In the genomic region with DNA sequence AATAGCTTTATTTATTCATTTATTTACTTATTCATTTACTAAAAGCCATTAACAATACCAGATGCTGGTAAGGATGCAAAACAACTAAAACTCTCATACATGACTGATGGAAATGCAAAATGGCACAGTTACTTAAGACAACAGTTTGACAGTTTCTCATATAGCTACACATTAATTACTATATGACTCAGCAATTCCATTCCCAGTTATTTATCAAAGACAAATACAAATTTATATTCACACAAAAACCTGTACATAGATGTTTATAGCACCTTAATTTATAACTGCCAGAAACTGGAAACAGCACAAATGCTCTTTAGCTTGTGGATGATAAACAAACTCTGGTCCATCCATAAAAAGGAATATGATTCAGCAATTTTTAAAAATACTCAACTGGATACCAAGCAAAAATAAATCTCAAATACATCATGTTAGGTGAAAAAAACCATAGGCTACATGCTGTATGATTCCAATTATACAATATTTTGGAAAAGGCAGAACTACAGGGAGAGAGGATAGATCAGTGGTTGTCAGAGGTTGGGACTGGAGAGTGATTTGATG, we compare ENCODE assay signal across 20 cellular contexts. TPM values are rescaled to one million over a fixed set of nuclear protein-coding genes. Genes with fewer than 3 reads are reported as not detected.
DNase-seq lines count a peak whose midpoint lies in the region; ATAC-seq, FAIRE-seq and TF ChIP-seq lines count a peak whose summit lies in the region.
"Had no signal": no experiment of that assay in that cellular context is flagged by ENCODE, and none has a peak within 500 bp of the region (broad histone marks: within the 10 kb centered on the region; RNA-seq: fewer than 3 reads in every experiment).

No MANE protein-coding gene starts in this region.

- intact Hi-C loops in IMR-90 (cut with micrococcal nuclease) = no loop called here
- intact Hi-C loops in K562 (cut with micrococcal nuclease) = no loop called here

- CTCF ChIA-PET in A549 (lab: Yijun Ruan, JAX) (no interaction called here), IMR-90 (lab: Yijun Ruan, JAX) (no interaction called here), K562 (lab: Yijun Ruan, JAX; ENCODE audit: low intra/inter-chr PET ratio) (no interaction called here)

- no peak overlapping the region for H3K23ac ChIP-seq in IMR-90 (ENCODE audit: low read depth, low read length)

- no peaks in the 10 kb centered on the region; the same call in 2 of the 3 replicates for H3K9me3 ChIP-seq in A549
- H3K9me3 ChIP-seq in IMR-90 (ENCODE audit: control insufficient read depth, insufficient read depth, low read length) = no peaks in the 10 kb centered on the region
- no peaks in the 10 kb centered on the region for H3K9me3 ChIP-seq in K562 (replicated peaks; ENCODE audit: control insufficient read depth, insufficient read depth, low read depth, low read length)
- H3K9me3 ChIP-seq: Caco-2 had no signal

- TF ChIP-seq CTCF in A549 (IDR thresholded peaks at IDR 0.05) (no peak), IMR-90 (conservative IDR thresholded peaks at IDR 0.05; ENCODE audit: low read depth, low read length) (no peak), K562 (IDR thresholded peaks at IDR 0.05 in 2 of 3, conservative IDR thresholded peaks at IDR 0.05 in 1 of 3; ENCODE audit: insufficient read depth in 2 of 3, low read depth in 1 of 3, low read length in 3 of 3) (no peak)

- no peak overlapping the region for H3K4ac ChIP-seq in IMR-90 (ENCODE audit: low read depth, low read length)

- no peak overlapping the region for H4K5ac ChIP-seq in IMR-90 (ENCODE audit: low read depth, low read length)

- H3K9me1 ChIP-seq in IMR-90 (ENCODE audit: insufficient read depth, low read length) (no peaks in the 10 kb centered on the region), K562 (ENCODE audit: control insufficient read depth, insufficient read depth, low read length) (no peaks in the 10 kb centered on the region)

- no peaks in the 10 kb centered on the region for H3K79me2 ChIP-seq in K562 (ENCODE audit: control insufficient read depth, insufficient read depth, low read length)

- no peaks in the 10 kb centered on the region for H3K36me3 ChIP-seq in IMR-90 (ENCODE audit: control insufficient read depth, insufficient read depth, low read length)
- H3K36me3 ChIP-seq in K562 (ENCODE audit: control insufficient read depth, insufficient read depth, low read length) = no peaks in the 10 kb centered on the region
- H3K36me3 ChIP-seq: BLaER1 had no signal

- no peak overlapping the region for H3K9ac ChIP-seq in IMR-90 (ENCODE audit: low read depth, low read length)
- no peak overlapping the region for H3K9ac ChIP-seq in K562 (ENCODE audit: insufficient read depth in 1 of 2, low read depth in 2 of 2, low read length in 2 of 2)
- H3K9ac ChIP-seq: BLaER1, GM23248 had no signal

- no peak overlapping the region for H3K56ac ChIP-seq in IMR-90 (ENCODE audit: extremely low read depth, insufficient read depth, low read length)

- H3K4me1 ChIP-seq in A549 (no peaks in the 10 kb centered on the region), IMR-90 (ENCODE audit: control insufficient read depth, insufficient read depth, low read length) (no peaks in the 10 kb centered on the region), K562 (replicated peaks in 1 of 2; ENCODE audit: control insufficient read depth in 2 of 2, insufficient read depth in 2 of 2, low read length in 2 of 2) (no peaks in the 10 kb centered on the region; a peak in 1 of 5 replicates)
- H3K4me1 ChIP-seq: BLaER1, Caco-2 had no signal

- no peak overlapping the region for H3K27ac ChIP-seq in A549
- no peak overlapping the region for H3K27ac ChIP-seq in IMR-90 (ENCODE audit: insufficient read depth, low read length)
- H3K27ac ChIP-seq in K562 (ENCODE audit: extremely low read depth, low read depth, low read length) = no peak overlapping the region
- H3K27ac ChIP-seq: BLaER1, C4-2B, GM23248 had no signal

- dilution Hi-C loops in IMR-90 (cut with HindIII; ENCODE audit: low sequenced_read_pairs, unreplicated experiment) = no loop called here

- no peak overlapping the region for H2BK20ac ChIP-seq in IMR-90 (ENCODE audit: low read depth, low read length)

- H4K8ac ChIP-seq in IMR-90 (ENCODE audit: low read depth in 2 of 2, low read length in 2 of 2) = no peak overlapping the region

- H3K27me3 ChIP-seq in IMR-90 (ENCODE audit: control insufficient read depth, insufficient read depth, low read length) = no peaks in the 10 kb centered on the region
- H3K27me3 ChIP-seq in K562 (ENCODE audit: control insufficient read depth in 2 of 2, insufficient read depth in 2 of 2, low read length in 2 of 2) = no peaks in the 10 kb centered on the region
- H3K27me3 ChIP-seq: BLaER1 had no signal

- DNase-seq in NCI-H1105 treated with DMSO at 0.1 percent for 48 hours (lab: John Stamatoyannopoulos, UW) (peak; percentile 8), NCI-H1105 (lab: John Stamatoyannopoulos, UW) (no peak), A549 (ENCODE audit: low read depth in 1 of 2, low spot score in 1 of 2) (no peak), IMR-90 (no peak), K562 (ENCODE audit: extremely low read depth in 1 of 4, low spot score in 3 of 4) (no peak), glomerular visceral epithelial cell (ENCODE audit: extremely low spot score) (no peak)
- DNase-seq in activated CD4-positive, CD25-positive, alpha-beta regulatory T cell treated with anti-CD3 and anti-CD28 coated beads, Interleukin-2, amount 50 U/mL, for 72 hours = no peak
- DNase-seq: 8988T; Caco-2; CD4-positive, CD25-positive, alpha-beta regulatory T cell; CD8-positive, alpha-beta T cell; DMS153; DND-41; GM23248; H9 had no signal

- H2BK15ac ChIP-seq in IMR-90 (ENCODE audit: low read depth, low read length) = no peak overlapping the region

- no peak overlapping the region for H2AK5ac ChIP-seq in IMR-90 (ENCODE audit: low read depth, low read length)

- H3K4me3 ChIP-seq in A549 (no peak overlapping the region), IMR-90 (ENCODE audit: insufficient read depth, low read depth, low read length) (no peak overlapping the region), K562 (no peak overlapping the region)
- H3K4me3 ChIP-seq: BLaER1, GM23248 had no signal

- TF ChIP-seq POLR2A in A549 (IDR thresholded peaks at IDR 0.05; ENCODE audit: low read length) = no peak
- TF ChIP-seq POLR2A in IMR-90 (IDR thresholded peaks at IDR 0.05; ENCODE audit: low read depth, low read length) = no peak
- TF ChIP-seq POLR2A in K562 (conservative IDR thresholded peaks at IDR 0.05) = no peak

- no peak overlapping the region for H2AK9ac ChIP-seq in IMR-90 (replicated peaks; ENCODE audit: low read depth, low read length, poor library complexity)

- no peak for TF ChIP-seq EP300 in A549 (IDR thresholded peaks at IDR 0.05)
- no peak for TF ChIP-seq EP300 in K562 (IDR thresholded peaks at IDR 0.05; ENCODE audit: low read length)

- H4K20me1 ChIP-seq in IMR-90 (ENCODE audit: insufficient read depth, low read length) = no peaks in the 10 kb centered on the region
- H4K20me1 ChIP-seq in K562 (replicated peaks; ENCODE audit: control insufficient read depth, insufficient read depth, low read length) = no peaks in the 10 kb centered on the region
- H4K20me1 ChIP-seq: BLaER1 had no signal

- H2BK120ac ChIP-seq in IMR-90 (ENCODE audit: low read depth, low read length) = no peak overlapping the region

- no peaks in the 10 kb centered on the region for H3K79me1 ChIP-seq in IMR-90 (ENCODE audit: low read depth in 1 of 2, low read length in 2 of 2)

- H2AFZ ChIP-seq in IMR-90 (replicated peaks; ENCODE audit: low read length, poor library complexity) (no peak overlapping the region), K562 (ENCODE audit: low read depth, low read length) (no peak overlapping the region)
- H2AFZ ChIP-seq: GM23248 had no signal

- ATAC-seq in A549 (no peak), IMR-90 (ENCODE audit: low read depth) (no peak), K562 (no peak)
- ATAC-seq: CD8-positive, alpha-beta T cell; HCT116 had no signal

- POLR2A ChIA-PET in A549 (lab: Yijun Ruan, JAX) = no interaction called here
- POLR2A ChIA-PET in IMR-90 (lab: Charles Lee; ENCODE audit: unreplicated experiment) = interaction anchor here (0.7 kb wide), 1 partner anchor 15 kb away, joined by 3 read pairs; no protein-coding TSS in a partner anchor
- POLR2A ChIA-PET in K562 (lab: Yijun Ruan, JAX) = interaction anchor here (0.7 kb wide), 1 partner anchor 9 kb away, joined by 4 read pairs; no protein-coding TSS in a partner anchor

- no peak overlapping the region for H4K91ac ChIP-seq in IMR-90 (ENCODE audit: insufficient read depth, low read depth, low read length)

- BruUV-seq in IMR-90 (replicated peaks; lab: Mats Ljungman, UMichigan) = no TSS peak
- no TSS peak for BruUV-seq in K562 (replicated peaks; lab: Mats Ljungman, UMichigan)

- H3K4me2 ChIP-seq in A549 = no peak overlapping the region
- no peak overlapping the region for H3K4me2 ChIP-seq in IMR-90 (ENCODE audit: low read depth, low read length)
- no peak overlapping the region for H3K4me2 ChIP-seq in K562 (ENCODE audit: insufficient read depth, low read length)
- H3K4me2 ChIP-seq: BLaER1 had no signal

- H3K18ac ChIP-seq in IMR-90 (ENCODE audit: low read depth, low read length) = no peak overlapping the region

- in situ Hi-C loops in IMR-90 (cut with MboI; ENCODE audit: low sequenced_read_pairs) = no loop called here
- in situ Hi-C loops in K562 (cut with MboI) = no loop called here

- H3K14ac ChIP-seq in IMR-90 (replicated peaks; ENCODE audit: low read depth, low read length) = no peak overlapping the region

- no peak overlapping the region for H2BK5ac ChIP-seq in IMR-90 (ENCODE audit: low read depth, low read length, poor library complexity, severe bottlenecking)

- TF ChIP-seq RAD21 in A549 (conservative IDR thresholded peaks at IDR 0.05 in 1 of 2, IDR thresholded peaks at IDR 0.05 in 1 of 2) = no peak
- TF ChIP-seq RAD21 in IMR-90 (IDR thresholded peaks at IDR 0.05; ENCODE audit: low read length) = no peak
- TF ChIP-seq RAD21 in K562 (CRISPR knock-in tag; conservative IDR thresholded peaks at IDR 0.05 in 1 of 2, IDR thresholded peaks at IDR 0.05 in 1 of 2) = no peak

- no peak for FAIRE-seq in A549 (lab: Jason Lieb, UNC)
- FAIRE-seq in K562 (lab: Jason Lieb, UNC) = no peak
- FAIRE-seq: G401.6, GM19239 had no signal

RNA-seq across cellular contexts. Expression of gene ST8SIA1, which starts 37.9 kb away (rescaled TPM):
- polyA plus RNA-seq in A549 (2011; rRNA removed) (1.1 and 1.6 TPM in 2 replicates), A549 (2017; fragmentation: RNase III; extraction: RNeasy Plus Mini Kit Qiagen cat#74134 plus additional on column Dnase treatment) (0.16 to 0.41 TPM (median 0.21 TPM) in 3 replicates), IMR-90 (2012; rRNA removed) (not detected in 2 replicates), K562 (2011; rRNA removed) (4.4 and 15.0 TPM in 2 replicates), K562 (2014; fragmentation: Illumina TruSeq; extraction: Trizol) (3.3 and 3.9 TPM in 2 replicates), K562 (2014; fragmentation: Nextera tagmentation; extraction: Ambion mirVana) (10 to 100 TPM; 22.9 to 26.3 TPM), K562 (2014; rRNA removed) (1.1 and 5.8 TPM in 2 replicates)
- polyA plus RNA-seq in A549 (2012; cell fraction: cytosol; rRNA removed) = 0.13 and 0.18 TPM in 2 replicates
- 0.31 and 0.66 TPM in 2 replicates for polyA plus RNA-seq in A549 (2012; cell fraction: nucleus; rRNA removed)
- polyA minus RNA-seq in A549 (2011; rRNA and poly(A)+ RNA removed) = 0.54 and 0.63 TPM in 2 replicates
- total RNA-seq in IMR-90 (2012; rRNA removed) (0.28 TPM in 1 of 2 replicates, not detected in the other), K562 (2014; rRNA removed) (0.86 and 6.4 TPM in 2 replicates), K562 (2014; rRNA removed; fragmentation: Illumina TruSeq; extraction: Trizol) (4.3 TPM in 2 replicates), K562 (2015; rRNA removed; fragmentation: Illumina TruSeq; extraction: Trizol) (1.2 and 1.3 TPM in 2 replicates), K562 (2021) (3.4 and 4.3 TPM in 2 replicates)
- polyA plus RNA-seq in IMR-90 (2012; cell fraction: cytosol; rRNA removed) = not detected in 2 replicates
- polyA plus RNA-seq in IMR-90 (2012; cell fraction: nucleus; rRNA removed; ENCODE audit: low replicate concordance) = not detected in 2 replicates
- total RNA-seq in K562 (2011; cell fraction: chromatin; rRNA removed; ENCODE audit: low replicate concordance) = 2.5 TPM in 1 of 2 replicates, not detected in the other
- 1.5 and 2.2 TPM in 2 replicates for total RNA-seq in K562 (2011; cell fraction: nucleolus; rRNA removed)
- 1.6 and 1.7 TPM in 2 replicates for total RNA-seq in K562 (2011; cell fraction: nucleoplasm; rRNA removed)
- 2.2 and 4.3 TPM in 2 replicates for polyA plus RNA-seq in K562 (2011; cell fraction: cytosol; rRNA removed)
- 2.7 and 3.1 TPM in 2 replicates for polyA plus RNA-seq in K562 (2011; cell fraction: nucleus; rRNA removed)
- polyA plus RNA-seq in K562 (2012) = 2.1 and 4.2 TPM in 2 replicates
- 1.4 TPM in 1 of 2 replicates, not detected in the other for polyA minus RNA-seq in K562 (2011; rRNA and poly(A)+ RNA removed)
- not detected in 2 replicates for polyA minus RNA-seq in K562 (2011; cell fraction: cytosol; rRNA and poly(A)+ RNA removed)
- 0.81 TPM in 1 of 2 replicates, not detected in the other for polyA minus RNA-seq in K562 (2011; cell fraction: nucleus; rRNA and poly(A)+ RNA removed)
- total RNA-seq: Caco-2, GM23248, H9 had no signal
